ENCODE assay signal across 1 cellular context in genomic region chr19:12838182-12838890, GRCh38.
TF ChIP-seq lines count a peak whose summit lies in the region.

Gene MAST1, plus strand, starts transcription at chr19:12838515. Its CDS starts 58 bp downstream, at chr19:12838573.

TF ChIP-seq in SK-N-SH treated with all-trans-retinoic acid at 6 μM for 48 hours, 23 proteins besides CTCF, POLR2A, EP300 and RAD21 (continued from another document):
- TF ChIP-seq POU6F1 (CRISPR knock-in tag; IDR thresholded peaks at IDR 0.05; ENCODE audit: borderline replicate concordance, low read depth) = no peak
TF ChIP-seq in SK-N-SH treated with all-trans-retinoic acid at 6 μM for 48 hours: peak in this region for 0.
